Comparison of ENCODE assay signal across 1 cellular context in genomic region chr15:40439461-40440299, GRCh38.
TF ChIP-seq lines count a peak whose summit lies in the region.

No MANE protein-coding gene starts in this region.

TF ChIP-seq in K562, 482 proteins besides CTCF, POLR2A, EP300 and RAD21 (continues in another document):
- TF ChIP-seq SUPT5H (IDR thresholded peaks at IDR 0.05) (0 out of 2 replicates have a peak, but pooled peaks have one; percentile 52), NFYB (IDR thresholded peaks at IDR 0.05; ENCODE audit: extremely low read depth, insufficient read length) (no peak), TEAD2 (tag; IDR thresholded peaks at IDR 0.05) (no peak), SMARCE1 (IDR thresholded peaks at IDR 0.05) (0 out of 2 replicates have a peak, but pooled peaks have one; percentile 28), MECOM (CRISPR knock-in tag; IDR thresholded peaks at IDR 0.05) (no peak), AFF1 (IDR thresholded peaks at IDR 0.05; ENCODE audit: low read depth in 1 of 2, partially characterized antibody in 2 of 2) (peak; percentile 16 to 46), MAFG (tag; conservative IDR thresholded peaks at IDR 0.05) (0 out of 2 replicates have a peak, but pooled peaks have one; percentile 14), ZBTB7A (IDR thresholded peaks at IDR 0.05; ENCODE audit: borderline replicate concordance, control insufficient read depth, low read depth, low read length) (peak; percentile 49; the same call in 1 of the 2 replicates), ARID1B (IDR thresholded peaks at IDR 0.05) (0 out of 2 replicates have a peak, but pooled peaks have one; percentile 25), E2F6 (IDR thresholded peaks at IDR 0.05; ENCODE audit: borderline replicate concordance in 1 of 2, extremely low read depth in 1 of 2, insufficient read depth in 1 of 2, insufficient read length in 1 of 2, low read depth in 1 of 2, low read length in 1 of 2, poor library complexity in 1 of 2, severe bottlenecking in 1 of 2) (peak in 1 of 2 experiments; percentile 40), RBFOX2 (IDR thresholded peaks at IDR 0.05; ENCODE audit: low read depth, low read length) (peak; percentile 63), ZNF395 (CRISPR knock-in tag; IDR thresholded peaks at IDR 0.05) (peak; percentile 34; the same call in 1 of the 2 replicates), ZNF57 (CRISPR knock-in tag; IDR thresholded peaks at IDR 0.05) (no peak), ZKSCAN1 (IDR thresholded peaks at IDR 0.05; ENCODE audit: low read depth, low read length) (peak; percentile 99), PHF8 (IDR thresholded peaks at IDR 0.05; ENCODE audit: borderline replicate concordance, low read length) (peak; percentile 29; the same call in 1 of the 2 replicates), SOX6 (IDR thresholded peaks at IDR 0.05) (peak; percentile 69), KDM5B (IDR thresholded peaks at IDR 0.05; ENCODE audit: insufficient replicate concordance, low read depth, low read length) (peak; percentile 5), NBN (IDR thresholded peaks at IDR 0.05; ENCODE audit: low read depth) (0 out of 2 replicates have a peak, but pooled peaks have one; percentile 34), ZNF316 (IDR thresholded peaks at IDR 0.05) (peak; percentile 55), TBP (optimal IDR thresholded peaks at IDR 0.05; ENCODE audit: low read depth, low read length) (peak; percentile 70), ZC3H4 (CRISPR knock-in tag; IDR thresholded peaks at IDR 0.05; ENCODE audit: borderline replicate concordance) (peak; percentile 82; the same call in 1 of the 2 replicates), MNT (conservative IDR thresholded peaks at IDR 0.05) (0 out of 4 replicates have a peak, but pooled peaks of 1 of the 2 experiments have one; percentile 12), YY1 (IDR thresholded peaks at IDR 0.05; ENCODE audit: borderline replicate concordance in 1 of 3, control insufficient read depth in 1 of 3, extremely low read depth in 1 of 3, insufficient read depth in 3 of 3, insufficient read length in 1 of 3, insufficient replicate concordance in 2 of 3, low read depth in 1 of 3, low read length in 2 of 3) (peak in 1 of 3 experiments; percentile 14), LEF1 (IDR thresholded peaks at IDR 0.05) (no peak), NKRF (IDR thresholded peaks at IDR 0.05; ENCODE audit: borderline replicate concordance) (0 out of 2 replicates have a peak, but pooled peaks have one; percentile 37)
- TF ChIP-seq, protein P1, sequence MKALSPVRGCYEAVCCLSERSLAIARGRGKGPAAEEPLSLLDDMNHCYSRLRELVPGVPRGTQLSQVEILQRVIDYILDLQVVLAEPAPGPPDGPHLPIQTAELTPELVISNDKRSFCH (CRISPR knock-in tag; IDR thresholded peaks at IDR 0.05): no peak
- TF ChIP-seq, protein P1 (tag; IDR thresholded peaks at IDR 0.05): 0 out of 2 replicates have a peak, but pooled peaks have one; percentile 23
- TF ChIP-seq, protein P2, sequence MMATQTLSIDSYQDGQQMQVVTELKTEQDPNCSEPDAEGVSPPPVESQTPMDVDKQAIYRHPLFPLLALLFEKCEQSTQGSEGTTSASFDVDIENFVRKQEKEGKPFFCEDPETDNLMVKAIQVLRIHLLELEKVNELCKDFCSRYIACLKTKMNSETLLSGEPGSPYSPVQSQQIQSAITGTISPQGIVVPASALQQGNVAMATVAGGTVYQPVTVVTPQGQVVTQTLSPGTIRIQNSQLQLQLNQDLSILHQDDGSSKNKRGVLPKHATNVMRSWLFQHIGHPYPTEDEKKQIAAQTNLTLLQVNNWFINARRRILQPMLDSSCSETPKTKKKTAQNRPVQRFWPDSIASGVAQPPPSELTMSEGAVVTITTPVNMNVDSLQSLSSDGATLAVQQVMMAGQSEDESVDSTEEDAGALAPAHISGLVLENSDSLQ (IDR thresholded peaks at IDR 0.05): peak; percentile 73
- TF ChIP-seq, protein P3, sequence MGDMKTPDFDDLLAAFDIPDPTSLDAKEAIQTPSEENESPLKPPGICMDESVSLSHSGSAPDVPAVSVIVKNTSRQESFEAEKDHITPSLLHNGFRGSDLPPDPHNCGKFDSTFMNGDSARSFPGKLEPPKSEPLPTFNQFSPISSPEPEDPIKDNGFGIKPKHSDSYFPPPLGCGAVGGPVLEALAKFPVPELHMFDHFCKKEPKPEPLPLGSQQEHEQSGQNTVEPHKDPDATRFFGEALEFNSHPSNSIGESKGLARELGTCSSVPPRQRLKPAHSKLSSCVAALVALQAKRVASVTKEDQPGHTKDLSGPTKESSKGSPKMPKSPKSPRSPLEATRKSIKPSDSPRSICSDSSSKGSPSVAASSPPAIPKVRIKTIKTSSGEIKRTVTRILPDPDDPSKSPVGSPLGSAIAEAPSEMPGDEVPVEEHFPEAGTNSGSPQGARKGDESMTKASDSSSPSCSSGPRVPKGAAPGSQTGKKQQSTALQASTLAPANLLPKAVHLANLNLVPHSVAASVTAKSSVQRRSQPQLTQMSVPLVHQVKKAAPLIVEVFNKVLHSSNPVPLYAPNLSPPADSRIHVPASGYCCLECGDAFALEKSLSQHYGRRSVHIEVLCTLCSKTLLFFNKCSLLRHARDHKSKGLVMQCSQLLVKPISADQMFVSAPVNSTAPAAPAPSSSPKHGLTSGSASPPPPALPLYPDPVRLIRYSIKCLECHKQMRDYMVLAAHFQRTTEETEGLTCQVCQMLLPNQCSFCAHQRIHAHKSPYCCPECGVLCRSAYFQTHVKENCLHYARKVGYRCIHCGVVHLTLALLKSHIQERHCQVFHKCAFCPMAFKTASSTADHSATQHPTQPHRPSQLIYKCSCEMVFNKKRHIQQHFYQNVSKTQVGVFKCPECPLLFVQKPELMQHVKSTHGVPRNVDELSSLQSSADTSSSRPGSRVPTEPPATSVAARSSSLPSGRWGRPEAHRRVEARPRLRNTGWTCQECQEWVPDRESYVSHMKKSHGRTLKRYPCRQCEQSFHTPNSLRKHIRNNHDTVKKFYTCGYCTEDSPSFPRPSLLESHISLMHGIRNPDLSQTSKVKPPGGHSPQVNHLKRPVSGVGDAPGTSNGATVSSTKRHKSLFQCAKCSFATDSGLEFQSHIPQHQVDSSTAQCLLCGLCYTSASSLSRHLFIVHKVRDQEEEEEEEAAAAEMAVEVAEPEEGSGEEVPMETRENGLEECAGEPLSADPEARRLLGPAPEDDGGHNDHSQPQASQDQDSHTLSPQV (IDR thresholded peaks at IDR 0.05): peak; percentile 61; the same call in 1 of the 2 replicates
- TF ChIP-seq, protein P4, sequence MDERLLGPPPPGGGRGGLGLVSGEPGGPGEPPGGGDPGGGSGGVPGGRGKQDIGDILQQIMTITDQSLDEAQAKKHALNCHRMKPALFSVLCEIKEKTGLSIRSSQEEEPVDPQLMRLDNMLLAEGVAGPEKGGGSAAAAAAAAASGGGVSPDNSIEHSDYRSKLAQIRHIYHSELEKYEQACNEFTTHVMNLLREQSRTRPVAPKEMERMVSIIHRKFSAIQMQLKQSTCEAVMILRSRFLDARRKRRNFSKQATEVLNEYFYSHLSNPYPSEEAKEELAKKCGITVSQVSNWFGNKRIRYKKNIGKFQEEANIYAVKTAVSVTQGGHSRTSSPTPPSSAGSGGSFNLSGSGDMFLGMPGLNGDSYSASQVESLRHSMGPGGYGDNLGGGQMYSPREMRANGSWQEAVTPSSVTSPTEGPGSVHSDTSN (CRISPR knock-in tag; IDR thresholded peaks at IDR 0.05; ENCODE audit: low read depth): no peak
- TF ChIP-seq, protein P4 (tag; conservative IDR thresholded peaks at IDR 0.05; ENCODE audit: low read depth): 0 out of 2 replicates have a peak, but pooled peaks have one; percentile 39
- TF ChIP-seq, protein P5, sequence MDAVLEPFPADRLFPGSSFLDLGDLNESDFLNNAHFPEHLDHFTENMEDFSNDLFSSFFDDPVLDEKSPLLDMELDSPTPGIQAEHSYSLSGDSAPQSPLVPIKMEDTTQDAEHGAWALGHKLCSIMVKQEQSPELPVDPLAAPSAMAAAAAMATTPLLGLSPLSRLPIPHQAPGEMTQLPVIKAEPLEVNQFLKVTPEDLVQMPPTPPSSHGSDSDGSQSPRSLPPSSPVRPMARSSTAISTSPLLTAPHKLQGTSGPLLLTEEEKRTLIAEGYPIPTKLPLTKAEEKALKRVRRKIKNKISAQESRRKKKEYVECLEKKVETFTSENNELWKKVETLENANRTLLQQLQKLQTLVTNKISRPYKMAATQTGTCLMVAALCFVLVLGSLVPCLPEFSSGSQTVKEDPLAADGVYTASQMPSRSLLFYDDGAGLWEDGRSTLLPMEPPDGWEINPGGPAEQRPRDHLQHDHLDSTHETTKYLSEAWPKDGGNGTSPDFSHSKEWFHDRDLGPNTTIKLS (IDR thresholded peaks at IDR 0.05; ENCODE audit: borderline replicate concordance, low read depth): peak; percentile 72; the same call in 1 of the 2 replicates
